In the genomic region with DNA sequence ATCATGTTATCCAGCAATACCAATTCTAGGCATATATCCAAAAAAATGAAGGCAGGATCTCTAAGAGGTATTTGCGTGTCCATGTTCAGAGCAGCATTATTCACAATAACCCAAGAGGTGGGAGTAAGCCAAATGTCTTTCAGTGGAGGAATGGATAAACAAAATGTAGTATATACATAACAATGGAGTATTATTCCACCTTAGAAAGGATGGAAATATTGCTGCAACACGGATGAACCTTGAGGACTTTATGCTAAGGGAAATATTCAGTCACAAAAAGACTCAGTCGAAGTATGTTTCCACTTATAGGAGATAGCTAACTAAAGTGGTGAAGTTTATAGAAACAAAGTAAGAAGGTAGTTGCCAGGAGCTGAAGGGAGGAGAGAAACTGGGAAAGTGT, we compare ENCODE assay signal across 21 cellular contexts.
DNase-seq lines count a peak whose midpoint lies in the region; ATAC-seq, FAIRE-seq and TF ChIP-seq lines count a peak whose summit lies in the region.
"Had no signal": no experiment of that assay in that cellular context is flagged by ENCODE, and none has a peak within 500 bp of the region (broad histone marks: within the 10 kb centered on the region; RNA-seq: fewer than 3 reads in every experiment).

No MANE protein-coding gene starts in this region.

- H3K27me3 Mint-ChIP-seq in activated T-helper 1 cell treated with anti-CD3 and anti-CD28 coated beads, Interleukin-12 subunit alpha, Interleukin-12 subunit beta, Interleukin-2, Interleukin-4 antibody, amounts not matched to agents 30 ng/mL and 10 ng/mL and 1 ng/mL, durations not matched to agents 14 hours and 24 hours and 36 hours (ENCODE audit: insufficient read depth), result no peaks in the 10 kb centered on the region
- H3K27me3 Mint-ChIP-seq: B cell; CD4-positive, alpha-beta T cell had no signal

- in situ Hi-C loops in HepG2 (cut with HindIII; ENCODE audit: extremely low pct_ligation_motif_present, low pct_unique_long_range_greater_than_20kb), result no loop called here

- H3K4me1 ChIP-seq in HepG2 (ENCODE audit: insufficient read depth, low read length), result no peaks in the 10 kb centered on the region
- H3K4me1 ChIP-seq in right lobe of liver, result no peaks in the 10 kb centered on the region
- H3K4me1 ChIP-seq: A549; BLaER1 treated with 17β-estradiol and CSF1 and Interleukin-3, amounts not matched to agents 10 nM and 100 nM; Caco-2 had no signal

- H3K27ac Mint-ChIP-seq in activated T-helper 1 cell treated with anti-CD3 and anti-CD28 coated beads, Interleukin-12 subunit alpha, Interleukin-12 subunit beta, Interleukin-2, Interleukin-4 antibody, amounts not matched to agents 30 ng/mL and 10 ng/mL and 1 ng/mL, durations not matched to agents 14 hours and 24 hours and 36 hours, result peak overlapping the region; percentile 16
- H3K27ac Mint-ChIP-seq: B cell; CD4-positive, alpha-beta T cell; CD8-positive, alpha-beta T cell had no signal

- no peaks in the 10 kb centered on the region for H3K36me3 ChIP-seq in HepG2 (replicated peaks in 1 of 2; ENCODE audit: control insufficient read depth in 1 of 2, insufficient read depth in 2 of 2, low read length in 2 of 2)
- no peaks in the 10 kb centered on the region for H3K36me3 ChIP-seq in right lobe of liver

- H3K27ac ChIP-seq in HepG2 (ENCODE audit: extremely low read length, insufficient read depth, low read length) (no peak overlapping the region), right lobe of liver (no peak overlapping the region)
- H3K27ac ChIP-seq: 22Rv1; A549; BLaER1 treated with 17β-estradiol and CSF1 and Interleukin-3, amounts not matched to agents 10 nM and 100 nM; C4-2B had no signal

- no peaks in the 10 kb centered on the region for H3K27me3 ChIP-seq in HepG2 (ENCODE audit: control insufficient read depth in 1 of 2, insufficient read depth in 2 of 2, low read length in 2 of 2)
- H3K27me3 ChIP-seq in right lobe of liver, result no peaks in the 10 kb centered on the region
- H3K27me3 ChIP-seq: BLaER1 treated with 17β-estradiol and CSF1 and Interleukin-3, amounts not matched to agents 10 nM and 100 nM had no signal

- no peak overlapping the region for H3K4me3 ChIP-seq in HepG2 (replicated peaks in 1 of 3; ENCODE audit: insufficient read depth in 1 of 3, low read depth in 2 of 3, low read length in 3 of 3)
- H3K4me3 ChIP-seq in right lobe of liver, result no peak overlapping the region
- H3K4me3 ChIP-seq: A549; BLaER1 treated with 17β-estradiol and CSF1 and Interleukin-3, amounts not matched to agents 10 nM and 100 nM had no signal

- no peaks in the 10 kb centered on the region for H3K9me3 Mint-ChIP-seq in activated T-helper 1 cell treated with anti-CD3 and anti-CD28 coated beads, Interleukin-12 subunit alpha, Interleukin-12 subunit beta, Interleukin-2, Interleukin-4 antibody, amounts not matched to agents 30 ng/mL and 10 ng/mL and 1 ng/mL, durations not matched to agents 14 hours and 24 hours and 36 hours

- no peak for TF ChIP-seq CTCF in HepG2 (CRISPR knock-in tag; IDR thresholded peaks at IDR 0.05)
- TF ChIP-seq CTCF in right lobe of liver (IDR thresholded peaks at IDR 0.05), result no peak

- no peaks in the 10 kb centered on the region for H4K20me1 ChIP-seq in HepG2 (ENCODE audit: insufficient read depth, low read length)
- H4K20me1 ChIP-seq: BLaER1 treated with 17β-estradiol and CSF1 and Interleukin-3, amounts not matched to agents 10 nM and 100 nM had no signal

- BruUV-seq in HepG2 (replicated peaks; lab: Mats Ljungman, UMichigan), result no TSS peak

- TF ChIP-seq EP300 in HepG2 (IDR thresholded peaks at IDR 0.05; ENCODE audit: low read depth in 2 of 2, low read length in 2 of 2) (no peak), HepG2 (CRISPR knock-in tag; IDR thresholded peaks at IDR 0.05; ENCODE audit: borderline replicate concordance) (no peak)

- H3K9ac ChIP-seq in HepG2 (ENCODE audit: insufficient read depth, low read depth, low read length), result no peak overlapping the region
- H3K9ac ChIP-seq: BLaER1 treated with 17β-estradiol and CSF1 and Interleukin-3, amounts not matched to agents 10 nM and 100 nM had no signal

- H3K9me3 ChIP-seq in HepG2 (ENCODE audit: low read length) (no peaks in the 10 kb centered on the region), right lobe of liver (no peaks in the 10 kb centered on the region)
- H3K9me3 ChIP-seq: A549, Caco-2 had no signal

- H3K4me1 Mint-ChIP-seq in activated T-helper 1 cell treated with anti-CD3 and anti-CD28 coated beads, Interleukin-12 subunit alpha, Interleukin-12 subunit beta, Interleukin-2, Interleukin-4 antibody, amounts not matched to agents 30 ng/mL and 10 ng/mL and 1 ng/mL, durations not matched to agents 14 hours and 24 hours and 36 hours (ENCODE audit: low read depth), result no peaks in the 10 kb centered on the region
- H3K4me1 Mint-ChIP-seq: B cell had no signal

- H3K36me3 Mint-ChIP-seq in activated T-helper 1 cell treated with anti-CD3 and anti-CD28 coated beads, Interleukin-12 subunit alpha, Interleukin-12 subunit beta, Interleukin-2, Interleukin-4 antibody, amounts not matched to agents 30 ng/mL and 10 ng/mL and 1 ng/mL, durations not matched to agents 14 hours and 24 hours and 36 hours (ENCODE audit: low read depth), result peaks cover 5% of the 10 kb centered on the region

- TF ChIP-seq RAD21 in HepG2 (CRISPR knock-in tag; IDR thresholded peaks at IDR 0.05), result no peak

- peak; percentile 37 for FAIRE-seq in HepG2 (lab: Jason Lieb, UNC)
- FAIRE-seq: A549, D721Med, G401.6, GM12891, GM19239 had no signal

- H3K4me2 ChIP-seq in HepG2 (ENCODE audit: low read depth, low read length), result no peak overlapping the region
- H3K4me2 ChIP-seq: A549; BLaER1 treated with 17β-estradiol and CSF1 and Interleukin-3, amounts not matched to agents 10 nM and 100 nM had no signal

- no peaks in the 10 kb centered on the region for H3K79me2 ChIP-seq in HepG2 (ENCODE audit: insufficient read depth, low read length)

- intact Hi-C loops in HepG2 (cut with micrococcal nuclease; ENCODE audit: unreplicated experiment), result no loop called here
- intact Hi-C loops in right lobe of liver (cut with DNase I), result no loop called here
- intact Hi-C loops in activated T-helper 1 cell treated with anti-CD3 and anti-CD28 coated beads, Interleukin-12 subunit alpha, Interleukin-12 subunit beta, Interleukin-2, Interleukin-4 antibody, amounts not matched to agents 30 ng/mL and 10 ng/mL and 1 ng/mL, durations not matched to agents 14 hours and 24 hours and 36 hours (cut with micrococcal nuclease), result no loop called here

- no peak overlapping the region for H3K4me3 Mint-ChIP-seq in activated T-helper 1 cell treated with anti-CD3 and anti-CD28 coated beads, Interleukin-12 subunit alpha, Interleukin-12 subunit beta, Interleukin-2, Interleukin-4 antibody, amounts not matched to agents 30 ng/mL and 10 ng/mL and 1 ng/mL, durations not matched to agents 14 hours and 24 hours and 36 hours
- H3K4me3 Mint-ChIP-seq: B cell; CD4-positive, alpha-beta T cell; CD8-positive, alpha-beta T cell had no signal

- WGBS in HepG2 (ENCODE audit: low lambda C conversion rate), result 93% methylated on average over 3 of the region's 3 CpGs
- 85% methylated on average over 3 of the region's 3 CpGs for WGBS in right lobe of liver (ENCODE audit: insufficient coverage, low coverage, low lambda C conversion rate, missing lambda C conversion rate)

- CTCF ChIA-PET in HepG2 (lab: Yijun Ruan, JAX; ENCODE audit: low intra/inter-chr PET ratio, low total read pairs), result no interaction called here

- POLR2A ChIA-PET in HepG2 (lab: Yijun Ruan, JAX), result no interaction called here

- ATAC-seq in HepG2, result no peak
- no peak for ATAC-seq in right lobe of liver
- ATAC-seq in GM21515 (IDR thresholded peaks at IDR 0.05; ENCODE audit: unreplicated experiment), result no peak
- ATAC-seq: A549; CD8-positive, alpha-beta T cell had no signal

- H2AFZ ChIP-seq in HepG2 (ENCODE audit: low read length), result no peak overlapping the region

- no peak for DNase-seq in HepG2 (ENCODE audit: low spot score)
- DNase-seq in right lobe of liver, result no peak
- no peak for DNase-seq in activated T-helper 1 cell treated with anti-CD3 and anti-CD28 coated beads, Interleukin-12 subunit alpha, Interleukin-12 subunit beta, Interleukin-2, Interleukin-4 antibody, amounts not matched to agents 30 ng/mL and 10 ng/mL and 1 ng/mL, durations not matched to agents 14 hours and 24 hours and 36 hours (ENCODE audit: low spot score)
- DNase-seq in NCI-H2107 treated with DMSO at 0.1 percent for 48 hours (lab: John Stamatoyannopoulos, UW; ENCODE audit: unreplicated experiment), result no peak
- DNase-seq: AML-193; Caco-2; Calu3; CD4-positive, alpha-beta T cell; CD8-positive, alpha-beta T cell; DMS79 treated with DMSO at 0.1 percent for 48 hours; GF-D8 had no signal

- no peak for TF ChIP-seq POLR2A in HepG2 (IDR thresholded peaks at IDR 0.05; ENCODE audit: insufficient read depth in 1 of 2, low read depth in 2 of 2, low read length in 2 of 2)
- TF ChIP-seq POLR2A in right lobe of liver (IDR thresholded peaks at IDR 0.05), result no peak

TF ChIP-seq in HepG2, 621 proteins besides CTCF, POLR2A, EP300 and RAD21:
- no peak for TF ChIP-seq ZMYM4 (CRISPR knock-in tag; IDR thresholded peaks at IDR 0.05)
- TF ChIP-seq TAF1 (CRISPR knock-in tag; IDR thresholded peaks at IDR 0.05), result no peak
- TF ChIP-seq PHB2 (IDR thresholded peaks at IDR 0.05; ENCODE audit: partially characterized antibody), result no peak
- no peak for TF ChIP-seq ZMAT3 (CRISPR knock-in tag; conservative IDR thresholded peaks at IDR 0.05)
- TF ChIP-seq, protein P1, sequence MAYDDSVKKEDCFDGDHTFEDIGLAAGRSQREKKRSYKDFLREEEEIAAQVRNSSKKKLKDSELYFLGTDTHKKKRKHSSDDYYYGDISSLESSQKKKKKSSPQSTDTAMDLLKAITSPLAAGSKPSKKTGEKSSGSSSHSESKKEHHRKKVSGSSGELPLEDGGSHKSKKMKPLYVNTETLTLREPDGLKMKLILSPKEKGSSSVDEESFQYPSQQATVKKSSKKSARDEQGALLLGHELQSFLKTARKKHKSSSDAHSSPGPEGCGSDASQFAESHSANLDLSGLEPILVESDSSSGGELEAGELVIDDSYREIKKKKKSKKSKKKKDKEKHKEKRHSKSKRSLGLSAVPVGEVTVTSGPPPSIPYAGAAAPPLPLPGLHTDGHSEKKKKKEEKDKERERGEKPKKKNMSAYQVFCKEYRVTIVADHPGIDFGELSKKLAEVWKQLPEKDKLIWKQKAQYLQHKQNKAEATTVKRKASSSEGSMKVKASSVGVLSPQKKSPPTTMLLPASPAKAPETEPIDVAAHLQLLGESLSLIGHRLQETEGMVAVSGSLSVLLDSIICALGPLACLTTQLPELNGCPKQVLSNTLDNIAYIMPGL (CRISPR knock-in tag; IDR thresholded peaks at IDR 0.05; ENCODE audit: borderline replicate concordance in 1 of 2, low read depth in 1 of 2), result no peak
TF ChIP-seq in HepG2: peak in this region for 0.
